17 cellular contexts compared by ENCODE assay signal in genomic region chr12:88057994-88058718, GRCh38. TPM values are rescaled to one million over a fixed set of nuclear protein-coding genes. Genes with fewer than 3 reads are reported as not detected.
A peak's percentile ranks its signal among the peaks of the same experiment; 100 is the strongest.
DNase-seq lines count a peak whose midpoint lies in the region; ATAC-seq and TF ChIP-seq lines count a peak whose summit lies in the region.
"Had no signal": no experiment of that assay in that cellular context is flagged by ENCODE, and none has a peak within 500 bp of the region (broad histone marks: within the 10 kb centered on the region; RNA-seq: fewer than 3 reads in every experiment).

No MANE protein-coding gene starts in this region.

- H3K4me1 ChIP-seq in right atrium auricular region: no peaks in the 10 kb centered on the region
- no peaks in the 10 kb centered on the region for H3K4me1 ChIP-seq in upper lobe of right lung
- H3K4me1 ChIP-seq: ascending aorta, suprapubic skin had no signal

- H3K27ac ChIP-seq in cingulate gyrus (ENCODE audit: low read depth, low read length) (peak overlapping the region; percentile 42), right atrium auricular region (peak overlapping the region; percentile 17 to 54), upper lobe of right lung (no peak overlapping the region)
- H3K27ac ChIP-seq: ascending aorta, suprapubic skin had no signal

- H3K4me3 ChIP-seq in right atrium auricular region: no peak overlapping the region
- no peak overlapping the region for H3K4me3 ChIP-seq in upper lobe of right lung
- H3K4me3 ChIP-seq: ascending aorta, suprapubic skin had no signal

- ATAC-seq in Right ventricle myocardium inferior (peak; percentile 99), upper lobe of right lung (peak; percentile 17)
- ATAC-seq: effector memory CD8-positive, alpha-beta T cell had no signal

- DNase-seq in Right ventricle myocardium inferior (ENCODE audit: missing footprints) (peak; percentile 62), cardiac septum (ENCODE audit: low spot score) (no peak), right atrium auricular region (ENCODE audit: low spot score) (peak; percentile 65), upper lobe of right lung (no peak), NCI-H2029 (lab: John Stamatoyannopoulos, UW) (no peak), GM19240 (ENCODE audit: insufficient read length, low spot score) (no peak), mucosa of gallbladder (ENCODE audit: low spot score) (no peak)
- DNase-seq: 8988T; activated effector memory CD4-positive, alpha-beta T cell treated with anti-CD3 and anti-CD28 coated beads, Interleukin-2, amount 50 U/mL, for 16 hours; CD4-positive, CD25-positive, alpha-beta regulatory T cell; effector memory CD8-positive, alpha-beta T cell; NCI-H1694 treated with DMSO at 0.1 percent for 48 hours; NCI-H510A had no signal

- TF ChIP-seq CTCF in right atrium auricular region (IDR thresholded peaks at IDR 0.05) (no peak), upper lobe of right lung (IDR thresholded peaks at IDR 0.05) (no peak)

- H3K27me3 ChIP-seq in right atrium auricular region (no peaks in the 10 kb centered on the region), upper lobe of right lung (no peaks in the 10 kb centered on the region)
- H3K27me3 ChIP-seq: ascending aorta, suprapubic skin had no signal

- H3K36me3 ChIP-seq in right atrium auricular region (peaks cover 13% of the 10 kb centered on the region), upper lobe of right lung (peaks cover 54% of the 10 kb centered on the region)

- intact Hi-C loops in Right ventricle myocardium inferior (cut with DNase I) (no loop called here), cardiac septum (cut with DNase I) (no loop called here), upper lobe of right lung (cut with DNase I) (no loop called here)

- H3K9me3 ChIP-seq in right atrium auricular region (no peaks in the 10 kb centered on the region), upper lobe of right lung (no peaks in the 10 kb centered on the region)
- H3K9me3 ChIP-seq: ascending aorta, suprapubic skin had no signal

RNA-seq across cellular contexts. Expression of gene C12orf50, which starts 29.0 kb away (rescaled TPM):
- total RNA-seq in Right ventricle myocardium inferior: 0.05 TPM
- total RNA-seq in cardiac septum: 0.05 TPM
- total RNA-seq in right atrium auricular region: not detected
- not detected for total RNA-seq in upper lobe of right lung
- 0.12 TPM for total RNA-seq in mucosa of gallbladder
- total RNA-seq: ascending aorta, Daoy, suprapubic skin had no signal

Comparison
In these comparisons a context has a peak if more than half of its experiments do, and no peak if none do; other contexts are left out.
1. DNase-seq: peak in Right ventricle myocardium inferior (single experiment) and right atrium auricular region (single experiment); none in cardiac septum (single experiment), upper lobe of right lung (single experiment), NCI-H2029 (single experiment), GM19240 (single experiment) and mucosa of gallbladder (single experiment).